In genomic region chr1:165842363-165843129, GRCh38 we compare ENCODE assay signal across 1 cellular context.
TF ChIP-seq lines count a peak whose summit lies in the region.

No MANE protein-coding gene starts in this region.

TF ChIP-seq in K562, 482 proteins besides CTCF, POLR2A, EP300 and RAD21 (continued from another document and continues in another):
- 0 out of 2 replicates have a peak, but pooled peaks have one; percentile 37 for TF ChIP-seq STAT5A (IDR thresholded peaks at IDR 0.05; ENCODE audit: borderline replicate concordance, low read length)
- TF ChIP-seq UBTF (IDR thresholded peaks at IDR 0.05; ENCODE audit: borderline replicate concordance in 1 of 2, low read depth in 2 of 2, low read length in 2 of 2), result peak in 1 of 2 experiments; percentile 88; a peak in 2 of 4 replicates
- TF ChIP-seq ZNF316 (IDR thresholded peaks at IDR 0.05), result peak; percentile 81
- peak; percentile 76 for TF ChIP-seq NKRF (IDR thresholded peaks at IDR 0.05; ENCODE audit: borderline replicate concordance)
- TF ChIP-seq CCAR2 (IDR thresholded peaks at IDR 0.05; ENCODE audit: low read depth, low read length), result no peak
- peak; percentile 97 for TF ChIP-seq MEIS2 (IDR thresholded peaks at IDR 0.05; ENCODE audit: partially characterized antibody)
- TF ChIP-seq THAP7 (CRISPR knock-in tag; IDR thresholded peaks at IDR 0.05), result no peak
- peak in 1 of 2 experiments; percentile 69; a peak in 1 of 4 replicates for TF ChIP-seq ZNF318 (IDR thresholded peaks at IDR 0.05; ENCODE audit: borderline replicate concordance in 1 of 2, low read depth in 1 of 2)
- no peak for TF ChIP-seq GATAD2A (IDR thresholded peaks at IDR 0.05)
- peak; percentile 90 for TF ChIP-seq PKNOX1 (IDR thresholded peaks at IDR 0.05)
- TF ChIP-seq SIN3A (IDR thresholded peaks at IDR 0.05; ENCODE audit: borderline replicate concordance in 2 of 2, control insufficient read depth in 1 of 2, low read depth in 2 of 2, low read length in 2 of 2), result 0 out of 4 replicates have a peak, but pooled peaks of 1 of the 2 experiments have one; percentile 37
- peak; percentile 78; the same call in 1 of the 2 replicates for TF ChIP-seq NBN (IDR thresholded peaks at IDR 0.05; ENCODE audit: low read depth)
- peak; percentile 64 for TF ChIP-seq NCOR1 (IDR thresholded peaks at IDR 0.05)
- TF ChIP-seq ATF7 (IDR thresholded peaks at IDR 0.05), result peak; percentile 50; the same call in 1 of the 2 replicates
- no peak for TF ChIP-seq CEBPG (CRISPR knock-in tag; IDR thresholded peaks at IDR 0.05)
- TF ChIP-seq CEBPG (tag; conservative IDR thresholded peaks at IDR 0.05 in 1 of 2, IDR thresholded peaks at IDR 0.05 in 1 of 2), result no peak
- TF ChIP-seq THRB (CRISPR knock-in tag; conservative IDR thresholded peaks at IDR 0.05), result no peak
- peak; percentile 58; the same call in 1 of the 2 replicates for TF ChIP-seq ZBTB40 (IDR thresholded peaks at IDR 0.05)
- TF ChIP-seq ZBTB40 (CRISPR knock-in tag; IDR thresholded peaks at IDR 0.05), result no peak
- peak; percentile 88 for TF ChIP-seq SMARCA4 (IDR thresholded peaks at IDR 0.05)
- TF ChIP-seq SOX6 (IDR thresholded peaks at IDR 0.05), result peak; percentile 95
- TF ChIP-seq DLX4 (CRISPR knock-in tag; IDR thresholded peaks at IDR 0.05), result no peak
- peak; percentile 18; the same call in 1 of the 2 replicates for TF ChIP-seq NR2C1 (IDR thresholded peaks at IDR 0.05)
- no peak for TF ChIP-seq NR2C1 (tag; IDR thresholded peaks at IDR 0.05)
- TF ChIP-seq SIN3B (IDR thresholded peaks at IDR 0.05; ENCODE audit: low read depth), result no peak
- TF ChIP-seq FOXA1 (IDR thresholded peaks at IDR 0.05; ENCODE audit: borderline replicate concordance), result no peak
- no peak for TF ChIP-seq ZNF197 (CRISPR knock-in tag; IDR thresholded peaks at IDR 0.05; ENCODE audit: low read depth)
- peak; percentile 61 for TF ChIP-seq CREM (IDR thresholded peaks at IDR 0.05; ENCODE audit: low read depth)
